In genomic region chr2:172428841-172429173, GRCh38 we compare ENCODE assay signal across 8 cellular contexts. TPM values are rescaled to one million over a fixed set of nuclear protein-coding genes. Genes with fewer than 3 reads are reported as not detected.
DNase-seq lines count a peak whose midpoint lies in the region; ATAC-seq and TF ChIP-seq lines count a peak whose summit lies in the region.

No MANE protein-coding gene starts in this region.

- no peak for ATAC-seq in foreskin keratinocyte

- H3K4me3 ChIP-seq in H7 (ENCODE audit: insufficient read depth, low read depth, low read length): peak overlapping the region; percentile 88

- H3K27ac ChIP-seq in VCaP (peak overlapping the region; percentile 91), foreskin keratinocyte (peak overlapping the region; percentile 83), caudate nucleus (ENCODE audit: low read depth, low read length) (no peak overlapping the region)

- DNase-seq in H7: no peak
- no peak for DNase-seq in foreskin keratinocyte
- DNase-seq in progenitor cell of endocrine pancreas (ENCODE audit: low spot score, unreplicated experiment): no peak
- DNase-seq in glomerular visceral epithelial cell (ENCODE audit: extremely low spot score): no peak
- DNase-seq in activated effector memory CD4-positive, alpha-beta T cell treated with Interleukin-2 at 50 U/mL for 16 hours: no peak
- no peak for DNase-seq in HCEC 1CT
- DNase-seq in caudate nucleus (lab: John Stamatoyannopoulos, UW): no peak

- H3K27me3 Mint-ChIP-seq in progenitor cell of endocrine pancreas: peaks cover 18% of the 10 kb centered on the region

- peaks cover 25% of the 10 kb centered on the region for H3K4me1 Mint-ChIP-seq in progenitor cell of endocrine pancreas (ENCODE audit: low read depth)

- peak overlapping the region; percentile 87 for H3K4me3 Mint-ChIP-seq in progenitor cell of endocrine pancreas (ENCODE audit: low read depth)

- H3K36me3 ChIP-seq in H7 (replicated peaks; ENCODE audit: control insufficient read depth, insufficient read depth, low read length): no peaks in the 10 kb centered on the region

- H3K27ac Mint-ChIP-seq in progenitor cell of endocrine pancreas: peak overlapping the region; percentile 97

- peaks cover 23% of the 10 kb centered on the region for H3K4me1 ChIP-seq in foreskin keratinocyte

- no peaks in the 10 kb centered on the region for H3K36me3 Mint-ChIP-seq in progenitor cell of endocrine pancreas (ENCODE audit: insufficient read depth)

- TF ChIP-seq CTCF in VCaP (conservative IDR thresholded peaks at IDR 0.05) (no peak), foreskin keratinocyte (conservative IDR thresholded peaks at IDR 0.05) (no peak), progenitor cell of endocrine pancreas (IDR thresholded peaks at IDR 0.05; ENCODE audit: unreplicated experiment) (no peak)

- H3K9me3 Mint-ChIP-seq in progenitor cell of endocrine pancreas (ENCODE audit: low read depth): no peaks in the 10 kb centered on the region

- peaks cover 5% of the 10 kb centered on the region for H3K27me3 ChIP-seq in H7 (ENCODE audit: control insufficient read depth, insufficient read depth, low read length)
- H3K27me3 ChIP-seq in foreskin keratinocyte: no peaks in the 10 kb centered on the region

RNA-seq across cellular contexts. Expression of gene ITGA6, which starts 1.4 kb away (rescaled TPM):
- 57.3 and 90.7 TPM in 2 replicates for total RNA-seq in H7 (2014; rRNA removed; shearing (Covaris generic))
- total RNA-seq in foreskin keratinocyte (815 and 842 TPM in 2 replicates), progenitor cell of endocrine pancreas (69.5 and 83.8 TPM in 2 replicates)
- 168 and 201 TPM in 2 replicates for polyA plus RNA-seq in foreskin keratinocyte
